Comparison of ENCODE assay signal across 1 cellular context in the genomic region with DNA sequence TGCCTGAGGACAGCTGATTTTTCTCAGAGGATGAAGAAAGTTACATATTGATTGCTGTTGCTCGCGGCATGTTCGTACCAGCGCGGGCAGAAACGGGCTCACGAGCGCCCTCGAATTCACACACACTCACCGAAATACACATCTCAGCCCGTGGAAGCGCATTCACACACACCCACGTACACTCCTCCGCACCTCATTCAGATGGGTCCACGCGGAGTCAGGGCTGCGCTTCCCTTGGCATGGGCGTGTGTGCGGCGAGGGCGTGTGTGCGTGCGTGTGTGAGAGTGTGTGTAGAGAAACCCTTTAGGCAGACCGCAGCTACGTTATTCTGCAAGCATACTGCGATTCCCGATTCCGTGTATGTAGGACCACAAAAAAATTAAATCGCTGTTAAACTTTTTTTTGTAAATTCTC.
TF ChIP-seq lines count a peak whose summit lies in the region.

No MANE protein-coding gene starts in this region.

TF ChIP-seq in GM12878, 131 proteins besides CTCF, POLR2A, EP300 and RAD21 (continued from another document):
- TF ChIP-seq, protein P1, sequence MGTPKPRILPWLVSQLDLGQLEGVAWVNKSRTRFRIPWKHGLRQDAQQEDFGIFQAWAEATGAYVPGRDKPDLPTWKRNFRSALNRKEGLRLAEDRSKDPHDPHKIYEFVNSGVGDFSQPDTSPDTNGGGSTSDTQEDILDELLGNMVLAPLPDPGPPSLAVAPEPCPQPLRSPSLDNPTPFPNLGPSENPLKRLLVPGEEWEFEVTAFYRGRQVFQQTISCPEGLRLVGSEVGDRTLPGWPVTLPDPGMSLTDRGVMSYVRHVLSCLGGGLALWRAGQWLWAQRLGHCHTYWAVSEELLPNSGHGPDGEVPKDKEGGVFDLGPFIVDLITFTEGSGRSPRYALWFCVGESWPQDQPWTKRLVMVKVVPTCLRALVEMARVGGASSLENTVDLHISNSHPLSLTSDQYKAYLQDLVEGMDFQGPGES (IDR thresholded peaks at IDR 0.05): no peak
- TF ChIP-seq SMC3 (IDR thresholded peaks at IDR 0.05; ENCODE audit: borderline replicate concordance, low read length): no peak
- no peak for TF ChIP-seq NFYA (IDR thresholded peaks at IDR 0.05; ENCODE audit: borderline replicate concordance, low read depth, low read length)
- TF ChIP-seq, protein P2, sequence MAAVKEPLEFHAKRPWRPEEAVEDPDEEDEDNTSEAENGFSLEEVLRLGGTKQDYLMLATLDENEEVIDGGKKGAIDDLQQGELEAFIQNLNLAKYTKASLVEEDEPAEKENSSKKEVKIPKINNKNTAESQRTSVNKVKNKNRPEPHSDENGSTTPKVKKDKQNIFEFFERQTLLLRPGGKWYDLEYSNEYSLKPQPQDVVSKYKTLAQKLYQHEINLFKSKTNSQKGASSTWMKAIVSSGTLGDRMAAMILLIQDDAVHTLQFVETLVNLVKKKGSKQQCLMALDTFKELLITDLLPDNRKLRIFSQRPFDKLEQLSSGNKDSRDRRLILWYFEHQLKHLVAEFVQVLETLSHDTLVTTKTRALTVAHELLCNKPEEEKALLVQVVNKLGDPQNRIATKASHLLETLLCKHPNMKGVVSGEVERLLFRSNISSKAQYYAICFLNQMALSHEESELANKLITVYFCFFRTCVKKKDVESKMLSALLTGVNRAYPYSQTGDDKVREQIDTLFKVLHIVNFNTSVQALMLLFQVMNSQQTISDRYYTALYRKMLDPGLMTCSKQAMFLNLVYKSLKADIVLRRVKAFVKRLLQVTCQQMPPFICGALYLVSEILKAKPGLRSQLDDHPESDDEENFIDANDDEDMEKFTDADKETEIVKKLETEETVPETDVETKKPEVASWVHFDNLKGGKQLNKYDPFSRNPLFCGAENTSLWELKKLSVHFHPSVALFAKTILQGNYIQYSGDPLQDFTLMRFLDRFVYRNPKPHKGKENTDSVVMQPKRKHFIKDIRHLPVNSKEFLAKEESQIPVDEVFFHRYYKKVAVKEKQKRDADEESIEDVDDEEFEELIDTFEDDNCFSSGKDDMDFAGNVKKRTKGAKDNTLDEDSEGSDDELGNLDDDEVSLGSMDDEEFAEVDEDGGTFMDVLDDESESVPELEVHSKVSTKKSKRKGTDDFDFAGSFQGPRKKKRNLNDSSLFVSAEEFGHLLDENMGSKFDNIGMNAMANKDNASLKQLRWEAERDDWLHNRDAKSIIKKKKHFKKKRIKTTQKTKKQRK (IDR thresholded peaks at IDR 0.05; ENCODE audit: low read depth, low read length): no peak
- no peak for TF ChIP-seq MXI1 (IDR thresholded peaks at IDR 0.05; ENCODE audit: low read depth, low read length)
- TF ChIP-seq PML (IDR thresholded peaks at IDR 0.05; ENCODE audit: low read length): no peak
- TF ChIP-seq CBX3 (IDR thresholded peaks at IDR 0.05; ENCODE audit: borderline replicate concordance, low read depth): no peak
- TF ChIP-seq YY1 (IDR thresholded peaks at IDR 0.05; ENCODE audit: low read depth, low read length): no peak
- no peak for TF ChIP-seq NR2C2 (IDR thresholded peaks at IDR 0.05; ENCODE audit: borderline replicate concordance, control insufficient read depth, insufficient read length, low read depth)
- no peak for TF ChIP-seq SP1 (IDR thresholded peaks at IDR 0.05; ENCODE audit: low read depth, low read length)
- no peak for TF ChIP-seq ZNF24 (IDR thresholded peaks at IDR 0.05)
- TF ChIP-seq, protein P3, sequence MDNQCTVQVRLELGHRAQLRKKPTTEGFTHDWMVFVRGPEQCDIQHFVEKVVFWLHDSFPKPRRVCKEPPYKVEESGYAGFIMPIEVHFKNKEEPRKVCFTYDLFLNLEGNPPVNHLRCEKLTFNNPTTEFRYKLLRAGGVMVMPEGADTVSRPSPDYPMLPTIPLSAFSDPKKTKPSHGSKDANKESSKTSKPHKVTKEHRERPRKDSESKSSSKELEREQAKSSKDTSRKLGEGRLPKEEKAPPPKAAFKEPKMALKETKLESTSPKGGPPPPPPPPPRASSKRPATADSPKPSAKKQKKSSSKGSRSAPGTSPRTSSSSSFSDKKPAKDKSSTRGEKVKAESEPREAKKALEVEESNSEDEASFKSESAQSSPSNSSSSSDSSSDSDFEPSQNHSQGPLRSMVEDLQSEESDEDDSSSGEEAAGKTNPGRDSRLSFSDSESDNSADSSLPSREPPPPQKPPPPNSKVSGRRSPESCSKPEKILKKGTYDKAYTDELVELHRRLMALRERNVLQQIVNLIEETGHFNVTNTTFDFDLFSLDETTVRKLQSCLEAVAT (IDR thresholded peaks at IDR 0.05): no peak
- TF ChIP-seq BCL11A (IDR thresholded peaks at IDR 0.05; ENCODE audit: low read depth, low read length): no peak
- no peak for TF ChIP-seq SRF (IDR thresholded peaks at IDR 0.05; ENCODE audit: low read depth in 2 of 2, low read length in 2 of 2)
- TF ChIP-seq NBN (IDR thresholded peaks at IDR 0.05): no peak
